ENCODE assay signal across 21 cellular contexts in genomic region chr18:24140697-24141096, GRCh38.
"Had no signal": no experiment of that assay in that cellular context is flagged by ENCODE, and none has a peak within 500 bp of the region (broad histone marks: within the 10 kb centered on the region; RNA-seq: fewer than 3 reads in every experiment).

No MANE protein-coding gene starts in this region.

- H3K36me3 ChIP-seq: gastroesophageal sphincter, heart left ventricle, thyroid gland had no signal

- ATAC-seq: activated CD8-positive, alpha-beta T cell treated with anti-CD3 and anti-CD28 coated beads, Interleukin-2, amount 10 ng/mL, durations not matched to agents 7 days and 5 days; gastroesophageal sphincter; heart left ventricle; left colon; mucosa of descending colon; right cardiac atrium had no signal

- H3K4me3 ChIP-seq: gastroesophageal sphincter, heart left ventricle, mucosa of descending colon, thyroid gland had no signal

- H3K4me1 ChIP-seq: parathyroid adenoma had no signal

- H3K27ac ChIP-seq: epithelial cell of prostate, gastroesophageal sphincter, heart left ventricle, parathyroid adenoma, thyroid gland, VCaP had no signal

- DNase-seq: activated CD4-positive, alpha-beta T cell treated with anti-CD3 and anti-CD28 coated beads, Interleukin-2, amount 10 ng/mL, durations not matched to agents 7 days and 5 days; activated CD4-positive, CD25-positive, alpha-beta regulatory T cell treated with anti-CD3 and anti-CD28 coated beads, Interleukin-2, amount 50 U/mL, for 72 hours; activated CD8-positive, alpha-beta T cell treated with anti-CD3 and anti-CD28 coated beads, Interleukin-2, amount 10 ng/mL, durations not matched to agents 7 days and 5 days; activated naive CD8-positive, alpha-beta T cell treated with anti-CD3 and anti-CD28 coated beads for 36 hours; cortex of kidney; endodermal cell; heart left ventricle; islet precursor cell; left colon; mucosa of descending colon; stimulated activated CD4-positive, alpha-beta T cell treated with anti-CD3 and anti-CD28 coated beads, Interleukin-4, amount 100 ng/mL, for 24 hours; stimulated activated naive CD4-positive, alpha-beta T cell treated with Interleukin-2 at 50 U/mL for 16 hours; substantia nigra; thyroid gland had no signal

- H3K27ac Mint-ChIP-seq: activated CD4-positive, alpha-beta T cell treated with anti-CD3 and anti-CD28 coated beads, Interleukin-2, amount 10 ng/mL, durations not matched to agents 7 days and 5 days; activated CD8-positive, alpha-beta T cell treated with anti-CD3 and anti-CD28 coated beads, Interleukin-2, amount 10 ng/mL, durations not matched to agents 7 days and 5 days; activated naive CD8-positive, alpha-beta T cell treated with anti-CD3 and anti-CD28 coated beads for 36 hours; endodermal cell; memory B cell; T-helper 2 cell treated with Interferon-gamma antibody and Interleukin-4, amounts not matched to agents 5 μg/mL and 100 μg/mL, for 36 hours had no signal

- H3K27me3 ChIP-seq: gastroesophageal sphincter, thyroid gland had no signal

- H3K9me3 Mint-ChIP-seq: activated CD4-positive, alpha-beta T cell treated with anti-CD3 and anti-CD28 coated beads, Interleukin-2, amount 10 ng/mL, durations not matched to agents 7 days and 5 days; activated naive CD8-positive, alpha-beta T cell treated with anti-CD3 and anti-CD28 coated beads for 36 hours; T-helper 2 cell treated with Interferon-gamma antibody and Interleukin-4, amounts not matched to agents 5 μg/mL and 100 μg/mL, for 36 hours had no signal

- H3K4me3 Mint-ChIP-seq: activated CD4-positive, alpha-beta T cell treated with anti-CD3 and anti-CD28 coated beads, Interleukin-2, amount 10 ng/mL, durations not matched to agents 7 days and 5 days; activated CD8-positive, alpha-beta T cell treated with anti-CD3 and anti-CD28 coated beads, Interleukin-2, amount 10 ng/mL, durations not matched to agents 7 days and 5 days; T-helper 2 cell treated with Interferon-gamma antibody and Interleukin-4, amounts not matched to agents 5 μg/mL and 100 μg/mL, for 36 hours had no signal

- H3K9me3 ChIP-seq: gastroesophageal sphincter, heart left ventricle, mucosa of descending colon, thyroid gland had no signal
